Comparison of ENCODE assay signal across 29 cellular contexts in genomic region chr21:34372321-34372720, GRCh38. TPM values are rescaled to one million over a fixed set of nuclear protein-coding genes. Genes with fewer than 3 reads are reported as not detected.
"Had no signal": no experiment of that assay in that cellular context is flagged by ENCODE, and none has a peak within 500 bp of the region (broad histone marks: within the 10 kb centered on the region; RNA-seq: fewer than 3 reads in every experiment).

No MANE protein-coding gene starts in this region.

- ATAC-seq: activated T-cell treated with anti-CD3 and anti-CD28 coated beads, Interleukin-2, amount 50 U/mL, for 72 hours; foreskin keratinocyte; heart right ventricle; stimulated activated memory B cell treated with anti-CD40 and anti-IgM and Interleukin-4, amounts not matched to agents 10 μg/mL and 1 μg/mL and 100 μg/mL, for 72 hours; stimulated activated naive CD8-positive, alpha-beta T cell treated with anti-CD3 and anti-CD28 coated beads, Interleukin-15, amount 100 ng/mL, for 72 hours had no signal

- DNase-seq: activated CD4-positive, alpha-beta T cell treated with anti-CD3 and anti-CD28 coated beads for 1 hour; activated gamma-delta T cell; activated naive CD4-positive, alpha-beta T cell treated with anti-CD3 and anti-CD28 coated beads, Interleukin-2, amount 10 ng/mL, durations not matched to agents 7 days and 5 days; activated T-cell treated with anti-CD3 and anti-CD28 coated beads, Interleukin-2, amount 50 U/mL, for 72 hours; amygdala; caudate nucleus; foreskin keratinocyte; heart right ventricle; left ventricle myocardium inferior; mammary epithelial cell; SK-N-SH; stimulated activated CD4-positive, alpha-beta T cell treated with anti-CD3 and anti-CD28 coated beads, Interleukin-1b, Interleukin-23, amount 100 ng/mL, for 48 hours; stimulated activated CD4-positive, alpha-beta T cell treated with anti-CD3 and anti-CD28 coated beads, Interleukin-4, amount 100 ng/mL, for 4 hours; stimulated activated CD8-positive, alpha-beta memory T cell treated with anti-CD3 and anti-CD28 coated beads, Interleukin-4, amount 100 ng/mL, for 48 hours; stimulated activated naive CD8-positive, alpha-beta T cell treated with anti-CD3 and anti-CD28 coated beads, Interleukin-15, amount 100 ng/mL, for 72 hours; SW 1271; T-helper 9 cell; tibial artery had no signal

- H3K4me1 Mint-ChIP-seq: activated naive CD4-positive, alpha-beta T cell treated with anti-CD3 and anti-CD28 coated beads, Interleukin-2, amount 10 ng/mL, durations not matched to agents 7 days and 5 days; nephron; stimulated activated memory B cell treated with anti-CD40 and anti-IgM and Interleukin-4, amounts not matched to agents 10 μg/mL and 1 μg/mL and 100 μg/mL, for 72 hours; stimulated activated naive CD8-positive, alpha-beta T cell treated with anti-CD3 and anti-CD28 coated beads, Interleukin-15, amount 100 ng/mL, for 72 hours had no signal

- H3K4me3 Mint-ChIP-seq: activated naive CD4-positive, alpha-beta T cell treated with anti-CD3 and anti-CD28 coated beads, Interleukin-2, amount 10 ng/mL, durations not matched to agents 7 days and 5 days; activated T-cell treated with anti-CD3 and anti-CD28 coated beads, Interleukin-2, amount 50 U/mL, for 72 hours; stimulated activated memory B cell treated with anti-CD40 and anti-IgM and Interleukin-4, amounts not matched to agents 10 μg/mL and 1 μg/mL and 100 μg/mL, for 72 hours; stimulated activated naive CD8-positive, alpha-beta T cell treated with anti-CD3 and anti-CD28 coated beads, Interleukin-15, amount 100 ng/mL, for 72 hours; T-helper 1 cell treated with Interleukin-12 subunit alpha and Interleukin-12 subunit beta and Interleukin-4 antibody, amounts not matched to agents 30 μg/mL and 1 μg/mL, for 36 hours had no signal

- H3K9me3 Mint-ChIP-seq: activated naive CD4-positive, alpha-beta T cell treated with anti-CD3 and anti-CD28 coated beads, Interleukin-2, amount 10 ng/mL, durations not matched to agents 7 days and 5 days; activated T-cell treated with anti-CD3 and anti-CD28 coated beads, Interleukin-2, amount 50 U/mL, for 72 hours; nephron; stimulated activated memory B cell treated with anti-CD40 and anti-IgM and Interleukin-4, amounts not matched to agents 10 μg/mL and 1 μg/mL and 100 μg/mL, for 72 hours; stimulated activated naive CD8-positive, alpha-beta T cell treated with anti-CD3 and anti-CD28 coated beads, Interleukin-15, amount 100 ng/mL, for 72 hours; T-helper 1 cell treated with Interleukin-12 subunit alpha and Interleukin-12 subunit beta and Interleukin-4 antibody, amounts not matched to agents 30 μg/mL and 1 μg/mL, for 36 hours had no signal

- H3K36me3 Mint-ChIP-seq: activated naive CD4-positive, alpha-beta T cell treated with anti-CD3 and anti-CD28 coated beads, Interleukin-2, amount 10 ng/mL, durations not matched to agents 7 days and 5 days; stimulated activated memory B cell treated with anti-CD40 and anti-IgM and Interleukin-4, amounts not matched to agents 10 μg/mL and 1 μg/mL and 100 μg/mL, for 72 hours had no signal

- H3K27ac Mint-ChIP-seq: activated naive CD4-positive, alpha-beta T cell treated with anti-CD3 and anti-CD28 coated beads, Interleukin-2, amount 10 ng/mL, durations not matched to agents 7 days and 5 days; activated T-cell treated with anti-CD3 and anti-CD28 coated beads, Interleukin-2, amount 50 U/mL, for 72 hours; stimulated activated memory B cell treated with anti-CD40 and anti-IgM and Interleukin-4, amounts not matched to agents 10 μg/mL and 1 μg/mL and 100 μg/mL, for 72 hours; stimulated activated naive CD8-positive, alpha-beta T cell treated with anti-CD3 and anti-CD28 coated beads, Interleukin-15, amount 100 ng/mL, for 72 hours; T-helper 1 cell treated with Interleukin-12 subunit alpha and Interleukin-12 subunit beta and Interleukin-4 antibody, amounts not matched to agents 30 μg/mL and 1 μg/mL, for 36 hours had no signal

RNA-seq across cellular contexts. Expression of gene KCNE2, which starts 8.5 kb away (rescaled TPM):
- total RNA-seq: foreskin keratinocyte, glomerular endothelial cell, heart right ventricle, left ventricle myocardium inferior, mucosa of gallbladder, pulmonary artery endothelial cell, right atrium auricular region, smooth muscle cell, ureter had no signal

RNA-seq across cellular contexts. Expression of gene SMIM34, which starts 51.4 kb away (rescaled TPM):
- total RNA-seq: activated T-cell treated with anti-CD3 and anti-CD28 coated beads, Interleukin-2, amount 50 U/mL, for 72 hours; chondrocyte; esophagus muscularis mucosa; foreskin keratinocyte; glomerular endothelial cell; left ventricle myocardium inferior; mammary epithelial cell; mucosa of gallbladder; pulmonary artery endothelial cell; right atrium auricular region; smooth muscle cell; ureter had no signal
